3 cellular contexts compared by ENCODE assay signal in genomic region chr17:80507177-80507576, GRCh38. TPM values are rescaled to one million over a fixed set of nuclear protein-coding genes. Genes with fewer than 3 reads are reported as not detected.
"Had no signal": no experiment of that assay in that cellular context is flagged by ENCODE, and none has a peak within 500 bp of the region (broad histone marks: within the 10 kb centered on the region; RNA-seq: fewer than 3 reads in every experiment).

No MANE protein-coding gene starts in this region.

RNA-seq across cellular contexts. Expression of gene NPTX1, which starts 30.8 kb away (rescaled TPM):
- total RNA-seq: left ventricle myocardium inferior, mesenteric fat pad had no signal
- polyA plus RNA-seq: naive thymus-derived CD4-positive, alpha-beta T cell had no signal
